ENCODE assay signal across 1 cellular context in the genomic region with DNA sequence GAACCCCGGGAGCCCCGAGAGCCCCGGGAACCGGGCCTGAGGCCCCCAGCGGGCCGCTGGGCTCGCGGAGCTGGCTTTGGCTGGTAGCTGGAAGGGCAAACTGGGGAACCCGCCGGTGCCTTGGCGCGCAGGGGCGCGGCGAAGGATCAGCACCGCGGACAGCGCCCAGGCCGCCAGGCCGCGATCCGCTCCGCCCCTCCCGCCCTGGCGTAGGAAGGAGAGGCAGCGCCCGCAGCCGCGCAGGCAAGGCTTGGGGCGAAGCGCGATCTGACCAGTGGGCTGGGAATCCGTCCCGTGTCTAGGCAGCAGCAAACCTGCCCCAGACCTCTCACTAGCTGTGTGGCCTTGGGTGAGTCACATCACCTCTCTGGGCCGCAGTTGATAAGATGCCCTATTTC.
TF ChIP-seq lines count a peak whose summit lies in the region.

No MANE protein-coding gene starts in this region.

TF ChIP-seq in WTC11, 78 proteins besides CTCF, POLR2A, EP300 and RAD21 (continued from another document and continues in another):
- 0 out of 2 replicates have a peak, but pooled peaks have one; percentile 42 for TF ChIP-seq ZNF263 (CRISPR knock-in tag; IDR thresholded peaks at IDR 0.05; ENCODE audit: low read depth)
- TF ChIP-seq SOX15 (CRISPR knock-in tag; IDR thresholded peaks at IDR 0.05) = no peak
- TF ChIP-seq, protein P1, sequence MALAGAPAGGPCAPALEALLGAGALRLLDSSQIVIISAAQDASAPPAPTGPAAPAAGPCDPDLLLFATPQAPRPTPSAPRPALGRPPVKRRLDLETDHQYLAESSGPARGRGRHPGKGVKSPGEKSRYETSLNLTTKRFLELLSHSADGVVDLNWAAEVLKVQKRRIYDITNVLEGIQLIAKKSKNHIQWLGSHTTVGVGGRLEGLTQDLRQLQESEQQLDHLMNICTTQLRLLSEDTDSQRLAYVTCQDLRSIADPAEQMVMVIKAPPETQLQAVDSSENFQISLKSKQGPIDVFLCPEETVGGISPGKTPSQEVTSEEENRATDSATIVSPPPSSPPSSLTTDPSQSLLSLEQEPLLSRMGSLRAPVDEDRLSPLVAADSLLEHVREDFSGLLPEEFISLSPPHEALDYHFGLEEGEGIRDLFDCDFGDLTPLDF (CRISPR knock-in tag; IDR thresholded peaks at IDR 0.05) = peak; percentile 95
- peak; percentile 46; the same call in 1 of the 2 replicates for TF ChIP-seq ZNF219 (CRISPR knock-in tag; IDR thresholded peaks at IDR 0.05; ENCODE audit: borderline replicate concordance)
- TF ChIP-seq HMGA2 (CRISPR knock-in tag; IDR thresholded peaks at IDR 0.05) = no peak
- TF ChIP-seq NR3C1 (CRISPR knock-in tag; conservative IDR thresholded peaks at IDR 0.05; ENCODE audit: low read depth) = 0 out of 2 replicates have a peak, but pooled peaks have one; percentile 60
- no peak for TF ChIP-seq PRRX2 (CRISPR knock-in tag; IDR thresholded peaks at IDR 0.05)
- TF ChIP-seq ZNF671 (CRISPR knock-in tag; IDR thresholded peaks at IDR 0.05) = no peak
- TF ChIP-seq RELA (CRISPR knock-in tag; IDR thresholded peaks at IDR 0.05; ENCODE audit: borderline replicate concordance) = peak; percentile 96; the same call in 1 of the 2 replicates
- TF ChIP-seq, protein P2, sequence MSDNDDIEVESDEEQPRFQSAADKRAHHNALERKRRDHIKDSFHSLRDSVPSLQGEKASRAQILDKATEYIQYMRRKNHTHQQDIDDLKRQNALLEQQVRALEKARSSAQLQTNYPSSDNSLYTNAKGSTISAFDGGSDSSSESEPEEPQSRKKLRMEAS (CRISPR knock-in tag; IDR thresholded peaks at IDR 0.05) = peak; percentile 79; the same call in 1 of the 2 replicates
- TF ChIP-seq, protein P3, sequence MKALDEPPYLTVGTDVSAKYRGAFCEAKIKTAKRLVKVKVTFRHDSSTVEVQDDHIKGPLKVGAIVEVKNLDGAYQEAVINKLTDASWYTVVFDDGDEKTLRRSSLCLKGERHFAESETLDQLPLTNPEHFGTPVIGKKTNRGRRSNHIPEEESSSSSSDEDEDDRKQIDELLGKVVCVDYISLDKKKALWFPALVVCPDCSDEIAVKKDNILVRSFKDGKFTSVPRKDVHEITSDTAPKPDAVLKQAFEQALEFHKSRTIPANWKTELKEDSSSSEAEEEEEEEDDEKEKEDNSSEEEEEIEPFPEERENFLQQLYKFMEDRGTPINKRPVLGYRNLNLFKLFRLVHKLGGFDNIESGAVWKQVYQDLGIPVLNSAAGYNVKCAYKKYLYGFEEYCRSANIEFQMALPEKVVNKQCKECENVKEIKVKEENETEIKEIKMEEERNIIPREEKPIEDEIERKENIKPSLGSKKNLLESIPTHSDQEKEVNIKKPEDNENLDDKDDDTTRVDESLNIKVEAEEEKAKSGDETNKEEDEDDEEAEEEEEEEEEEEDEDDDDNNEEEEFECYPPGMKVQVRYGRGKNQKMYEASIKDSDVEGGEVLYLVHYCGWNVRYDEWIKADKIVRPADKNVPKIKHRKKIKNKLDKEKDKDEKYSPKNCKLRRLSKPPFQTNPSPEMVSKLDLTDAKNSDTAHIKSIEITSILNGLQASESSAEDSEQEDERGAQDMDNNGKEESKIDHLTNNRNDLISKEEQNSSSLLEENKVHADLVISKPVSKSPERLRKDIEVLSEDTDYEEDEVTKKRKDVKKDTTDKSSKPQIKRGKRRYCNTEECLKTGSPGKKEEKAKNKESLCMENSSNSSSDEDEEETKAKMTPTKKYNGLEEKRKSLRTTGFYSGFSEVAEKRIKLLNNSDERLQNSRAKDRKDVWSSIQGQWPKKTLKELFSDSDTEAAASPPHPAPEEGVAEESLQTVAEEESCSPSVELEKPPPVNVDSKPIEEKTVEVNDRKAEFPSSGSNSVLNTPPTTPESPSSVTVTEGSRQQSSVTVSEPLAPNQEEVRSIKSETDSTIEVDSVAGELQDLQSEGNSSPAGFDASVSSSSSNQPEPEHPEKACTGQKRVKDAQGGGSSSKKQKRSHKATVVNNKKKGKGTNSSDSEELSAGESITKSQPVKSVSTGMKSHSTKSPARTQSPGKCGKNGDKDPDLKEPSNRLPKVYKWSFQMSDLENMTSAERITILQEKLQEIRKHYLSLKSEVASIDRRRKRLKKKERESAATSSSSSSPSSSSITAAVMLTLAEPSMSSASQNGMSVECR (CRISPR knock-in tag; IDR thresholded peaks at IDR 0.05; ENCODE audit: borderline replicate concordance) = peak; percentile 98
- TF ChIP-seq, protein P4, sequence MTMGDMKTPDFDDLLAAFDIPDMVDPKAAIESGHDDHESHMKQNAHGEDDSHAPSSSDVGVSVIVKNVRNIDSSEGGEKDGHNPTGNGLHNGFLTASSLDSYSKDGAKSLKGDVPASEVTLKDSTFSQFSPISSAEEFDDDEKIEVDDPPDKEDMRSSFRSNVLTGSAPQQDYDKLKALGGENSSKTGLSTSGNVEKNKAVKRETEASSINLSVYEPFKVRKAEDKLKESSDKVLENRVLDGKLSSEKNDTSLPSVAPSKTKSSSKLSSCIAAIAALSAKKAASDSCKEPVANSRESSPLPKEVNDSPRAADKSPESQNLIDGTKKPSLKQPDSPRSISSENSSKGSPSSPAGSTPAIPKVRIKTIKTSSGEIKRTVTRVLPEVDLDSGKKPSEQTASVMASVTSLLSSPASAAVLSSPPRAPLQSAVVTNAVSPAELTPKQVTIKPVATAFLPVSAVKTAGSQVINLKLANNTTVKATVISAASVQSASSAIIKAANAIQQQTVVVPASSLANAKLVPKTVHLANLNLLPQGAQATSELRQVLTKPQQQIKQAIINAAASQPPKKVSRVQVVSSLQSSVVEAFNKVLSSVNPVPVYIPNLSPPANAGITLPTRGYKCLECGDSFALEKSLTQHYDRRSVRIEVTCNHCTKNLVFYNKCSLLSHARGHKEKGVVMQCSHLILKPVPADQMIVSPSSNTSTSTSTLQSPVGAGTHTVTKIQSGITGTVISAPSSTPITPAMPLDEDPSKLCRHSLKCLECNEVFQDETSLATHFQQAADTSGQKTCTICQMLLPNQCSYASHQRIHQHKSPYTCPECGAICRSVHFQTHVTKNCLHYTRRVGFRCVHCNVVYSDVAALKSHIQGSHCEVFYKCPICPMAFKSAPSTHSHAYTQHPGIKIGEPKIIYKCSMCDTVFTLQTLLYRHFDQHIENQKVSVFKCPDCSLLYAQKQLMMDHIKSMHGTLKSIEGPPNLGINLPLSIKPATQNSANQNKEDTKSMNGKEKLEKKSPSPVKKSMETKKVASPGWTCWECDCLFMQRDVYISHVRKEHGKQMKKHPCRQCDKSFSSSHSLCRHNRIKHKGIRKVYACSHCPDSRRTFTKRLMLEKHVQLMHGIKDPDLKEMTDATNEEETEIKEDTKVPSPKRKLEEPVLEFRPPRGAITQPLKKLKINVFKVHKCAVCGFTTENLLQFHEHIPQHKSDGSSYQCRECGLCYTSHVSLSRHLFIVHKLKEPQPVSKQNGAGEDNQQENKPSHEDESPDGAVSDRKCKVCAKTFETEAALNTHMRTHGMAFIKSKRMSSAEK (CRISPR knock-in tag; IDR thresholded peaks at IDR 0.05; ENCODE audit: borderline replicate concordance) = no peak
- TF ChIP-seq OVOL2 (CRISPR knock-in tag; IDR thresholded peaks at IDR 0.05; ENCODE audit: borderline replicate concordance) = no peak
- peak; percentile 85 for TF ChIP-seq TEAD4 (CRISPR knock-in tag; IDR thresholded peaks at IDR 0.05)
- TF ChIP-seq, protein P5, sequence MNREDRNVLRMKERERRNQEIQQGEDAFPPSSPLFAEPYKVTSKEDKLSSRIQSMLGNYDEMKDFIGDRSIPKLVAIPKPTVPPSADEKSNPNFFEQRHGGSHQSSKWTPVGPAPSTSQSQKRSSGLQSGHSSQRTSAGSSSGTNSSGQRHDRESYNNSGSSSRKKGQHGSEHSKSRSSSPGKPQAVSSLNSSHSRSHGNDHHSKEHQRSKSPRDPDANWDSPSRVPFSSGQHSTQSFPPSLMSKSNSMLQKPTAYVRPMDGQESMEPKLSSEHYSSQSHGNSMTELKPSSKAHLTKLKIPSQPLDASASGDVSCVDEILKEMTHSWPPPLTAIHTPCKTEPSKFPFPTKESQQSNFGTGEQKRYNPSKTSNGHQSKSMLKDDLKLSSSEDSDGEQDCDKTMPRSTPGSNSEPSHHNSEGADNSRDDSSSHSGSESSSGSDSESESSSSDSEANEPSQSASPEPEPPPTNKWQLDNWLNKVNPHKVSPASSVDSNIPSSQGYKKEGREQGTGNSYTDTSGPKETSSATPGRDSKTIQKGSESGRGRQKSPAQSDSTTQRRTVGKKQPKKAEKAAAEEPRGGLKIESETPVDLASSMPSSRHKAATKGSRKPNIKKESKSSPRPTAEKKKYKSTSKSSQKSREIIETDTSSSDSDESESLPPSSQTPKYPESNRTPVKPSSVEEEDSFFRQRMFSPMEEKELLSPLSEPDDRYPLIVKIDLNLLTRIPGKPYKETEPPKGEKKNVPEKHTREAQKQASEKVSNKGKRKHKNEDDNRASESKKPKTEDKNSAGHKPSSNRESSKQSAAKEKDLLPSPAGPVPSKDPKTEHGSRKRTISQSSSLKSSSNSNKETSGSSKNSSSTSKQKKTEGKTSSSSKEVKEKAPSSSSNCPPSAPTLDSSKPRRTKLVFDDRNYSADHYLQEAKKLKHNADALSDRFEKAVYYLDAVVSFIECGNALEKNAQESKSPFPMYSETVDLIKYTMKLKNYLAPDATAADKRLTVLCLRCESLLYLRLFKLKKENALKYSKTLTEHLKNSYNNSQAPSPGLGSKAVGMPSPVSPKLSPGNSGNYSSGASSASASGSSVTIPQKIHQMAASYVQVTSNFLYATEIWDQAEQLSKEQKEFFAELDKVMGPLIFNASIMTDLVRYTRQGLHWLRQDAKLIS (CRISPR knock-in tag; IDR thresholded peaks at IDR 0.05; ENCODE audit: borderline replicate concordance) = no peak
- TF ChIP-seq, protein P6, sequence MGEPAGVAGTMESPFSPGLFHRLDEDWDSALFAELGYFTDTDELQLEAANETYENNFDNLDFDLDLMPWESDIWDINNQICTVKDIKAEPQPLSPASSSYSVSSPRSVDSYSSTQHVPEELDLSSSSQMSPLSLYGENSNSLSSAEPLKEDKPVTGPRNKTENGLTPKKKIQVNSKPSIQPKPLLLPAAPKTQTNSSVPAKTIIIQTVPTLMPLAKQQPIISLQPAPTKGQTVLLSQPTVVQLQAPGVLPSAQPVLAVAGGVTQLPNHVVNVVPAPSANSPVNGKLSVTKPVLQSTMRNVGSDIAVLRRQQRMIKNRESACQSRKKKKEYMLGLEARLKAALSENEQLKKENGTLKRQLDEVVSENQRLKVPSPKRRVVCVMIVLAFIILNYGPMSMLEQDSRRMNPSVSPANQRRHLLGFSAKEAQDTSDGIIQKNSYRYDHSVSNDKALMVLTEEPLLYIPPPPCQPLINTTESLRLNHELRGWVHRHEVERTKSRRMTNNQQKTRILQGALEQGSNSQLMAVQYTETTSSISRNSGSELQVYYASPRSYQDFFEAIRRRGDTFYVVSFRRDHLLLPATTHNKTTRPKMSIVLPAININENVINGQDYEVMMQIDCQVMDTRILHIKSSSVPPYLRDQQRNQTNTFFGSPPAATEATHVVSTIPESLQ (CRISPR knock-in tag; IDR thresholded peaks at IDR 0.05) = peak; percentile 45; the same call in 1 of the 2 replicates
- 0 out of 2 replicates have a peak, but pooled peaks have one; percentile 76 for TF ChIP-seq CREB1 (CRISPR knock-in tag; IDR thresholded peaks at IDR 0.05)
- TF ChIP-seq ZNF416 (CRISPR knock-in tag; IDR thresholded peaks at IDR 0.05) = no peak
- no peak for TF ChIP-seq NFATC4 (CRISPR knock-in tag; IDR thresholded peaks at IDR 0.05)
- TF ChIP-seq, protein P7, sequence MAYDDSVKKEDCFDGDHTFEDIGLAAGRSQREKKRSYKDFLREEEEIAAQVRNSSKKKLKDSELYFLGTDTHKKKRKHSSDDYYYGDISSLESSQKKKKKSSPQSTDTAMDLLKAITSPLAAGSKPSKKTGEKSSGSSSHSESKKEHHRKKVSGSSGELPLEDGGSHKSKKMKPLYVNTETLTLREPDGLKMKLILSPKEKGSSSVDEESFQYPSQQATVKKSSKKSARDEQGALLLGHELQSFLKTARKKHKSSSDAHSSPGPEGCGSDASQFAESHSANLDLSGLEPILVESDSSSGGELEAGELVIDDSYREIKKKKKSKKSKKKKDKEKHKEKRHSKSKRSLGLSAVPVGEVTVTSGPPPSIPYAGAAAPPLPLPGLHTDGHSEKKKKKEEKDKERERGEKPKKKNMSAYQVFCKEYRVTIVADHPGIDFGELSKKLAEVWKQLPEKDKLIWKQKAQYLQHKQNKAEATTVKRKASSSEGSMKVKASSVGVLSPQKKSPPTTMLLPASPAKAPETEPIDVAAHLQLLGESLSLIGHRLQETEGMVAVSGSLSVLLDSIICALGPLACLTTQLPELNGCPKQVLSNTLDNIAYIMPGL (CRISPR knock-in tag; IDR thresholded peaks at IDR 0.05) = no peak; the same call in 1 of the 2 replicates
- TF ChIP-seq GTF2I (CRISPR knock-in tag; conservative IDR thresholded peaks at IDR 0.05) = no peak
- peak; percentile 99 for TF ChIP-seq ZNF121 (CRISPR knock-in tag; IDR thresholded peaks at IDR 0.05)
- no peak for TF ChIP-seq EMX1 (CRISPR knock-in tag; IDR thresholded peaks at IDR 0.05)
- peak; percentile 93 for TF ChIP-seq SMAD3 (CRISPR knock-in tag; IDR thresholded peaks at IDR 0.05; ENCODE audit: borderline replicate concordance)
- TF ChIP-seq, protein P8, sequence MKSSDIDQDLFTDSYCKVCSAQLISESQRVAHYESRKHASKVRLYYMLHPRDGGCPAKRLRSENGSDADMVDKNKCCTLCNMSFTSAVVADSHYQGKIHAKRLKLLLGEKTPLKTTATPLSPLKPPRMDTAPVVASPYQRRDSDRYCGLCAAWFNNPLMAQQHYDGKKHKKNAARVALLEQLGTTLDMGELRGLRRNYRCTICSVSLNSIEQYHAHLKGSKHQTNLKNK (CRISPR knock-in tag; IDR thresholded peaks at IDR 0.05) = no peak
- no peak for TF ChIP-seq NR1H2 (CRISPR knock-in tag; IDR thresholded peaks at IDR 0.05)
- peak; percentile 81; the same call in 1 of the 2 replicates for TF ChIP-seq ZNF138 (CRISPR knock-in tag; conservative IDR thresholded peaks at IDR 0.05)
- TF ChIP-seq CREM (CRISPR knock-in tag; IDR thresholded peaks at IDR 0.05) = peak; percentile 61; the same call in 1 of the 2 replicates
- TF ChIP-seq MYBL2 (CRISPR knock-in tag; IDR thresholded peaks at IDR 0.05) = peak; percentile 77; the same call in 1 of the 2 replicates
- TF ChIP-seq, protein P9, sequence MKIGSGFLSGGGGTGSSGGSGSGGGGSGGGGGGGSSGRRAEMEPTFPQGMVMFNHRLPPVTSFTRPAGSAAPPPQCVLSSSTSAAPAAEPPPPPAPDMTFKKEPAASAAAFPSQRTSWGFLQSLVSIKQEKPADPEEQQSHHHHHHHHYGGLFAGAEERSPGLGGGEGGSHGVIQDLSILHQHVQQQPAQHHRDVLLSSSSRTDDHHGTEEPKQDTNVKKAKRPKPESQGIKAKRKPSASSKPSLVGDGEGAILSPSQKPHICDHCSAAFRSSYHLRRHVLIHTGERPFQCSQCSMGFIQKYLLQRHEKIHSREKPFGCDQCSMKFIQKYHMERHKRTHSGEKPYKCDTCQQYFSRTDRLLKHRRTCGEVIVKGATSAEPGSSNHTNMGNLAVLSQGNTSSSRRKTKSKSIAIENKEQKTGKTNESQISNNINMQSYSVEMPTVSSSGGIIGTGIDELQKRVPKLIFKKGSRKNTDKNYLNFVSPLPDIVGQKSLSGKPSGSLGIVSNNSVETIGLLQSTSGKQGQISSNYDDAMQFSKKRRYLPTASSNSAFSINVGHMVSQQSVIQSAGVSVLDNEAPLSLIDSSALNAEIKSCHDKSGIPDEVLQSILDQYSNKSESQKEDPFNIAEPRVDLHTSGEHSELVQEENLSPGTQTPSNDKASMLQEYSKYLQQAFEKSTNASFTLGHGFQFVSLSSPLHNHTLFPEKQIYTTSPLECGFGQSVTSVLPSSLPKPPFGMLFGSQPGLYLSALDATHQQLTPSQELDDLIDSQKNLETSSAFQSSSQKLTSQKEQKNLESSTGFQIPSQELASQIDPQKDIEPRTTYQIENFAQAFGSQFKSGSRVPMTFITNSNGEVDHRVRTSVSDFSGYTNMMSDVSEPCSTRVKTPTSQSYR (CRISPR knock-in tag; IDR thresholded peaks at IDR 0.05) = peak; percentile 87
- peak; percentile 98 for TF ChIP-seq FOXP1 (CRISPR knock-in tag; IDR thresholded peaks at IDR 0.05; ENCODE audit: borderline replicate concordance)
- no peak for TF ChIP-seq ZNF423 (CRISPR knock-in tag; IDR thresholded peaks at IDR 0.05)
- peak; percentile 87 for TF ChIP-seq TEAD1 (CRISPR knock-in tag; IDR thresholded peaks at IDR 0.05)
- no peak for TF ChIP-seq GRHL2 (CRISPR knock-in tag; IDR thresholded peaks at IDR 0.05; ENCODE audit: insufficient replicate concordance, severe bottlenecking)
- peak; percentile 94 for TF ChIP-seq JUN (CRISPR knock-in tag; IDR thresholded peaks at IDR 0.05)
